ENCODE assay signal across 1 cellular context in the genomic region with DNA sequence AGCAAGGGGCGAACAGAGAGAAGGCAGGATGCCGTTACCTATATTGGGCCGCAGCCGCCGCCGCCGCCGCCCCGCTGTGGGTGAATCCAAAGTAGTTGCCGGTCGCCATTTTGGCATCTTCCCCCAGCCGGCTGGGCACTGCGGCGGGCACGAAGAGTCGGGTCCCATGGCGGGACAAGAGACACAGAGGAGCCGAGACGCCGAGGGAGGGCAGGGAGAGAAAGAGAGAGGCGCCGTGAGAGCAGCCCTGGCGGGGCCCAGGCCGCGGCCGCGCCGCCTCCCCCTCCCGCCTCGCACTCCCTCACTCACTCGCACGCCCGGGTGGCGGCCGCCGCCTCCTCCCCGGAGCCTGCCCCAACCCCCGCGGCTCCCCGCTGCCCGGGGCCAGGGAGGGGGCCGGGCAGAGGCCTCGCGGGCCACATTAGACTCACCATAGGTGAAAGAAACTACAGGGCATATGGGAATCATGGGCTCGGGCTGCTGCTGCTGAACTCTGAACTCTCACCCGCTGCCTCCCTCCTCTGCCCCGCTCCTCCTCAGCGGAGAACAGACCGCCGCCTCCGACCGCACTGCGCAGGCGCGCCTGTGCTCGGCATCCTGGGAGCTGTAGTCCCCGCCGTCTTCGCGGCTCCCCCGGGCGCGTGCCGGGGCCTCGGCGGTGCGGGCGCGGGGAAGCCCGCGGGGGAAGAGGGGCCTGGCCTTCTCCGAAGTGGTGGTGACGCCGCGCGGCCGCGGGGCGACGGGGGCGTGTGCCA.
A peak's percentile ranks its signal among the peaks of the same experiment; 100 is the strongest.
TF ChIP-seq lines count a peak whose summit lies in the region.

Gene ZFR (minus strand): TSS at position 550 of the 755 bp plus-strand sequence. CDS start 82 bp downstream, at position 468.

TF ChIP-seq in K562, 482 proteins besides CTCF, POLR2A, EP300 and RAD21 (continued from another document):
- TF ChIP-seq, protein P1, sequence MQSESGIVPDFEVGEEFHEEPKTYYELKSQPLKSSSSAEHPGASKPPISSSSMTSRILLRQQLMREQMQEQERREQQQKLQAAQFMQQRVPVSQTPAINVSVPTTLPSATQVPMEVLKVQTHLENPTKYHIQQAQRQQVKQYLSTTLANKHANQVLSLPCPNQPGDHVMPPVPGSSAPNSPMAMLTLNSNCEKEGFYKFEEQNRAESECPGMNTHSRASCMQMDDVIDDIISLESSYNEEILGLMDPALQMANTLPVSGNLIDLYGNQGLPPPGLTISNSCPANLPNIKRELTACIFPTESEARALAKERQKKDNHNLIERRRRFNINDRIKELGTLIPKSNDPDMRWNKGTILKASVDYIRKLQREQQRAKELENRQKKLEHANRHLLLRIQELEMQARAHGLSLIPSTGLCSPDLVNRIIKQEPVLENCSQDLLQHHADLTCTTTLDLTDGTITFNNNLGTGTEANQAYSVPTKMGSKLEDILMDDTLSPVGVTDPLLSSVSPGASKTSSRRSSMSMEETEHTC (IDR thresholded peaks at IDR 0.05), result no peak
- TF ChIP-seq ZNF3 (CRISPR knock-in tag; IDR thresholded peaks at IDR 0.05) (no peak), MTA1 (IDR thresholded peaks at IDR 0.05; ENCODE audit: borderline replicate concordance) (no peak), NR2F6 (CRISPR knock-in tag; IDR thresholded peaks at IDR 0.05) (no peak), CREB1 (IDR thresholded peaks at IDR 0.05) (peak; percentile 39; the same call in 1 of the 2 replicates), CREB1 (CRISPR knock-in tag; IDR thresholded peaks at IDR 0.05) (0 out of 2 replicates have a peak, but pooled peaks have one; percentile 51), NFXL1 (CRISPR knock-in tag; IDR thresholded peaks at IDR 0.05) (no peak), CREM (IDR thresholded peaks at IDR 0.05; ENCODE audit: low read depth) (peak; percentile 5; the same call in 1 of the 2 replicates), ETS2 (tag; IDR thresholded peaks at IDR 0.05; ENCODE audit: borderline replicate concordance, poor library complexity, severe bottlenecking) (no peak), OTX1 (CRISPR knock-in tag; IDR thresholded peaks at IDR 0.05) (0 out of 2 replicates have a peak, but pooled peaks have one; percentile 8), RBM17 (IDR thresholded peaks at IDR 0.05; ENCODE audit: borderline replicate concordance, low read depth, low read length) (no peak), E2F3 (CRISPR knock-in tag; IDR thresholded peaks at IDR 0.05) (peak; percentile 75; the same call in 1 of the 2 replicates), TOE1 (IDR thresholded peaks at IDR 0.05; ENCODE audit: borderline replicate concordance) (no peak; the same call in 1 of the 2 replicates), TOE1 (CRISPR knock-in tag; IDR thresholded peaks at IDR 0.05; ENCODE audit: borderline replicate concordance, low read depth) (no peak), IRF9 (tag; IDR thresholded peaks at IDR 0.05) (no peak), SP2 (IDR thresholded peaks at IDR 0.05; ENCODE audit: extremely low read depth, low read depth, low read length, poor library complexity, severe bottlenecking) (no peak), CBX8 (IDR thresholded peaks at IDR 0.05; ENCODE audit: borderline replicate concordance, extremely low read depth, low read depth, low read length, poor library complexity, severe bottlenecking) (no peak), ASH1L (IDR thresholded peaks at IDR 0.05; ENCODE audit: borderline replicate concordance, low read depth, partially characterized antibody) (no peak), ZBTB40 (IDR thresholded peaks at IDR 0.05) (no peak), ZBTB40 (CRISPR knock-in tag; IDR thresholded peaks at IDR 0.05) (no peak), ZNF24 (IDR thresholded peaks at IDR 0.05) (peak; percentile 75), SREBF1 (IDR thresholded peaks at IDR 0.05; ENCODE audit: borderline replicate concordance, low read depth, low read length) (0 out of 2 replicates have a peak, but pooled peaks have one; percentile 52), NFIC (IDR thresholded peaks at IDR 0.05) (peak; percentile 46), ESRRA (IDR thresholded peaks at IDR 0.05; ENCODE audit: borderline replicate concordance, low read depth) (peak; percentile 54; the same call in 1 of the 2 replicates), BRD4 (IDR thresholded peaks at IDR 0.05) (peak; percentile 87; the same call in 1 of the 2 replicates)
- TF ChIP-seq, protein P2, sequence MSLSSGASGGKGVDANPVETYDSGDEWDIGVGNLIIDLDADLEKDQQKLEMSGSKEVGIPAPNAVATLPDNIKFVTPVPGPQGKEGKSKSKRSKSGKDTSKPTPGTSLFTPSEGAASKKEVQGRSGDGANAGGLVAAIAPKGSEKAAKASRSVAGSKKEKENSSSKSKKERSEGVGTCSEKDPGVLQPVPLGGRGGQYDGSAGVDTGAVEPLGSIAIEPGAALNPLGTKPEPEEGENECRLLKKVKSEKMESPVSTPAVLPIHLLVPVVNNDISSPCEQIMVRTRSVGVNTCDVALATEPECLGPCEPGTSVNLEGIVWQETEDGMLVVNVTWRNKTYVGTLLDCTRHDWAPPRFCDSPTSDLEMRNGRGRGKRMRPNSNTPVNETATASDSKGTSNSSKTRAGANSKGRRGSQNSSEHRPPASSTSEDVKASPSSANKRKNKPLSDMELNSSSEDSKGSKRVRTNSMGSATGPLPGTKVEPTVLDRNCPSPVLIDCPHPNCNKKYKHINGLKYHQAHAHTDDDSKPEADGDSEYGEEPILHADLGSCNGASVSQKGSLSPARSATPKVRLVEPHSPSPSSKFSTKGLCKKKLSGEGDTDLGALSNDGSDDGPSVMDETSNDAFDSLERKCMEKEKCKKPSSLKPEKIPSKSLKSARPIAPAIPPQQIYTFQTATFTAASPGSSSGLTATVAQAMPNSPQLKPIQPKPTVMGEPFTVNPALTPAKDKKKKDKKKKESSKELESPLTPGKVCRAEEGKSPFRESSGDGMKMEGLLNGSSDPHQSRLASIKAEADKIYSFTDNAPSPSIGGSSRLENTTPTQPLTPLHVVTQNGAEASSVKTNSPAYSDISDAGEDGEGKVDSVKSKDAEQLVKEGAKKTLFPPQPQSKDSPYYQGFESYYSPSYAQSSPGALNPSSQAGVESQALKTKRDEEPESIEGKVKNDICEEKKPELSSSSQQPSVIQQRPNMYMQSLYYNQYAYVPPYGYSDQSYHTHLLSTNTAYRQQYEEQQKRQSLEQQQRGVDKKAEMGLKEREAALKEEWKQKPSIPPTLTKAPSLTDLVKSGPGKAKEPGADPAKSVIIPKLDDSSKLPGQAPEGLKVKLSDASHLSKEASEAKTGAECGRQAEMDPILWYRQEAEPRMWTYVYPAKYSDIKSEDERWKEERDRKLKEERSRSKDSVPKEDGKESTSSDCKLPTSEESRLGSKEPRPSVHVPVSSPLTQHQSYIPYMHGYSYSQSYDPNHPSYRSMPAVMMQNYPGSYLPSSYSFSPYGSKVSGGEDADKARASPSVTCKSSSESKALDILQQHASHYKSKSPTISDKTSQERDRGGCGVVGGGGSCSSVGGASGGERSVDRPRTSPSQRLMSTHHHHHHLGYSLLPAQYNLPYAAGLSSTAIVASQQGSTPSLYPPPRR (CRISPR knock-in tag; IDR thresholded peaks at IDR 0.05; ENCODE audit: borderline replicate concordance), result no peak
- TF ChIP-seq, protein P3, sequence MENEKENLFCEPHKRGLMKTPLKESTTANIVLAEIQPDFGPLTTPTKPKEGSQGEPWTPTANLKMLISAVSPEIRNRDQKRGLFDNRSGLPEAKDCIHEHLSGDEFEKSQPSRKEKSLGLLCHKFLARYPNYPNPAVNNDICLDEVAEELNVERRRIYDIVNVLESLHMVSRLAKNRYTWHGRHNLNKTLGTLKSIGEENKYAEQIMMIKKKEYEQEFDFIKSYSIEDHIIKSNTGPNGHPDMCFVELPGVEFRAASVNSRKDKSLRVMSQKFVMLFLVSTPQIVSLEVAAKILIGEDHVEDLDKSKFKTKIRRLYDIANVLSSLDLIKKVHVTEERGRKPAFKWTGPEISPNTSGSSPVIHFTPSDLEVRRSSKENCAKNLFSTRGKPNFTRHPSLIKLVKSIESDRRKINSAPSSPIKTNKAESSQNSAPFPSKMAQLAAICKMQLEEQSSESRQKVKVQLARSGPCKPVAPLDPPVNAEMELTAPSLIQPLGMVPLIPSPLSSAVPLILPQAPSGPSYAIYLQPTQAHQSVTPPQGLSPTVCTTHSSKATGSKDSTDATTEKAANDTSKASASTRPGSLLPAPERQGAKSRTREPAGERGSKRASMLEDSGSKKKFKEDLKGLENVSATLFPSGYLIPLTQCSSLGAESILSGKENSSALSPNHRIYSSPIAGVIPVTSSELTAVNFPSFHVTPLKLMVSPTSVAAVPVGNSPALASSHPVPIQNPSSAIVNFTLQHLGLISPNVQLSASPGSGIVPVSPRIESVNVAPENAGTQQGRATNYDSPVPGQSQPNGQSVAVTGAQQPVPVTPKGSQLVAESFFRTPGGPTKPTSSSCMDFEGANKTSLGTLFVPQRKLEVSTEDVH (IDR thresholded peaks at IDR 0.05; ENCODE audit: low read depth, partially characterized antibody), result no peak
